ENCODE assay signal across 1 cellular context in genomic region chrX:130174051-130174704, GRCh38.
TF ChIP-seq lines count a peak whose summit lies in the region.

No MANE protein-coding gene starts in this region.

TF ChIP-seq in K562, 482 proteins besides CTCF, POLR2A, EP300 and RAD21 (continued from another document and continues in another):
- TF ChIP-seq, protein P1, sequence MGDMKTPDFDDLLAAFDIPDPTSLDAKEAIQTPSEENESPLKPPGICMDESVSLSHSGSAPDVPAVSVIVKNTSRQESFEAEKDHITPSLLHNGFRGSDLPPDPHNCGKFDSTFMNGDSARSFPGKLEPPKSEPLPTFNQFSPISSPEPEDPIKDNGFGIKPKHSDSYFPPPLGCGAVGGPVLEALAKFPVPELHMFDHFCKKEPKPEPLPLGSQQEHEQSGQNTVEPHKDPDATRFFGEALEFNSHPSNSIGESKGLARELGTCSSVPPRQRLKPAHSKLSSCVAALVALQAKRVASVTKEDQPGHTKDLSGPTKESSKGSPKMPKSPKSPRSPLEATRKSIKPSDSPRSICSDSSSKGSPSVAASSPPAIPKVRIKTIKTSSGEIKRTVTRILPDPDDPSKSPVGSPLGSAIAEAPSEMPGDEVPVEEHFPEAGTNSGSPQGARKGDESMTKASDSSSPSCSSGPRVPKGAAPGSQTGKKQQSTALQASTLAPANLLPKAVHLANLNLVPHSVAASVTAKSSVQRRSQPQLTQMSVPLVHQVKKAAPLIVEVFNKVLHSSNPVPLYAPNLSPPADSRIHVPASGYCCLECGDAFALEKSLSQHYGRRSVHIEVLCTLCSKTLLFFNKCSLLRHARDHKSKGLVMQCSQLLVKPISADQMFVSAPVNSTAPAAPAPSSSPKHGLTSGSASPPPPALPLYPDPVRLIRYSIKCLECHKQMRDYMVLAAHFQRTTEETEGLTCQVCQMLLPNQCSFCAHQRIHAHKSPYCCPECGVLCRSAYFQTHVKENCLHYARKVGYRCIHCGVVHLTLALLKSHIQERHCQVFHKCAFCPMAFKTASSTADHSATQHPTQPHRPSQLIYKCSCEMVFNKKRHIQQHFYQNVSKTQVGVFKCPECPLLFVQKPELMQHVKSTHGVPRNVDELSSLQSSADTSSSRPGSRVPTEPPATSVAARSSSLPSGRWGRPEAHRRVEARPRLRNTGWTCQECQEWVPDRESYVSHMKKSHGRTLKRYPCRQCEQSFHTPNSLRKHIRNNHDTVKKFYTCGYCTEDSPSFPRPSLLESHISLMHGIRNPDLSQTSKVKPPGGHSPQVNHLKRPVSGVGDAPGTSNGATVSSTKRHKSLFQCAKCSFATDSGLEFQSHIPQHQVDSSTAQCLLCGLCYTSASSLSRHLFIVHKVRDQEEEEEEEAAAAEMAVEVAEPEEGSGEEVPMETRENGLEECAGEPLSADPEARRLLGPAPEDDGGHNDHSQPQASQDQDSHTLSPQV (IDR thresholded peaks at IDR 0.05): peak; percentile 89
- TF ChIP-seq GTF2A2 (tag; IDR thresholded peaks at IDR 0.05): 0 out of 2 replicates have a peak, but pooled peaks have one; percentile 46
- TF ChIP-seq HDAC1 (IDR thresholded peaks at IDR 0.05): no peak
- no peak for TF ChIP-seq NR2C1 (IDR thresholded peaks at IDR 0.05)
- 0 out of 2 replicates have a peak, but pooled peaks have one; percentile 42 for TF ChIP-seq NR2C1 (tag; IDR thresholded peaks at IDR 0.05)
- TF ChIP-seq MYNN (IDR thresholded peaks at IDR 0.05): no peak
- no peak for TF ChIP-seq MYNN (CRISPR knock-in tag; IDR thresholded peaks at IDR 0.05)
- 0 out of 2 replicates have a peak, but pooled peaks have one; percentile 20 for TF ChIP-seq PTTG1 (tag; IDR thresholded peaks at IDR 0.05; ENCODE audit: low read depth)
- no peak for TF ChIP-seq DNMT1 (IDR thresholded peaks at IDR 0.05)
- no peak for TF ChIP-seq ATF4 (CRISPR knock-in tag; IDR thresholded peaks at IDR 0.05)
- no peak for TF ChIP-seq ATF7 (IDR thresholded peaks at IDR 0.05)
- TF ChIP-seq PCBP1 (IDR thresholded peaks at IDR 0.05; ENCODE audit: low read depth, low read length, poor library complexity, severe bottlenecking): no peak
- no peak for TF ChIP-seq ELF1 (tag; IDR thresholded peaks at IDR 0.05)
- no peak for TF ChIP-seq ZZZ3 (IDR thresholded peaks at IDR 0.05)
- TF ChIP-seq BMI1 (IDR thresholded peaks at IDR 0.05; ENCODE audit: low read length): no peak
- 0 out of 2 replicates have a peak, but pooled peaks have one; percentile 12 for TF ChIP-seq HDAC2 (IDR thresholded peaks at IDR 0.05)
- no peak for TF ChIP-seq DACH1 (IDR thresholded peaks at IDR 0.05; ENCODE audit: partially characterized antibody)
- no peak for TF ChIP-seq ESRRA (IDR thresholded peaks at IDR 0.05; ENCODE audit: borderline replicate concordance, low read depth)
- TF ChIP-seq HCFC1 (IDR thresholded peaks at IDR 0.05; ENCODE audit: low read depth, low read length): no peak
- no peak for TF ChIP-seq SMARCE1 (IDR thresholded peaks at IDR 0.05)
- TF ChIP-seq IFI16 (CRISPR knock-in tag; IDR thresholded peaks at IDR 0.05): no peak
- no peak for TF ChIP-seq PHF20 (IDR thresholded peaks at IDR 0.05; ENCODE audit: partially characterized antibody)
- TF ChIP-seq CEBPG (CRISPR knock-in tag; IDR thresholded peaks at IDR 0.05): no peak
- TF ChIP-seq CEBPG (tag; conservative IDR thresholded peaks at IDR 0.05 in 1 of 2, IDR thresholded peaks at IDR 0.05 in 1 of 2): no peak
- no peak for TF ChIP-seq ZNF24 (IDR thresholded peaks at IDR 0.05)
- TF ChIP-seq PRMT5 (CRISPR knock-in tag; IDR thresholded peaks at IDR 0.05): no peak
- TF ChIP-seq FOXA3 (CRISPR knock-in tag; conservative IDR thresholded peaks at IDR 0.05 in 1 of 2, IDR thresholded peaks at IDR 0.05 in 1 of 2): no peak
- TF ChIP-seq SMAD4 (CRISPR knock-in tag; conservative IDR thresholded peaks at IDR 0.05): peak; percentile 78
- 0 out of 2 replicates have a peak, but pooled peaks have one; percentile 42 for TF ChIP-seq HDAC8 (tag; IDR thresholded peaks at IDR 0.05)
- TF ChIP-seq NR1H2 (CRISPR knock-in tag; IDR thresholded peaks at IDR 0.05): no peak
- TF ChIP-seq RBBP5 (IDR thresholded peaks at IDR 0.05; ENCODE audit: borderline replicate concordance, insufficient read depth, low read length, poor library complexity, severe bottlenecking): peak; percentile 36
- peak; percentile 40; the same call in 1 of the 2 replicates for TF ChIP-seq RAD51 (IDR thresholded peaks at IDR 0.05; ENCODE audit: borderline replicate concordance, low read depth)
- TF ChIP-seq YBX1 (IDR thresholded peaks at IDR 0.05): no peak
- TF ChIP-seq CXXC5 (CRISPR knock-in tag; IDR thresholded peaks at IDR 0.05): peak; percentile 65; the same call in 1 of the 2 replicates
- TF ChIP-seq, protein P2, sequence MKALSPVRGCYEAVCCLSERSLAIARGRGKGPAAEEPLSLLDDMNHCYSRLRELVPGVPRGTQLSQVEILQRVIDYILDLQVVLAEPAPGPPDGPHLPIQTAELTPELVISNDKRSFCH (CRISPR knock-in tag; IDR thresholded peaks at IDR 0.05): no peak
- TF ChIP-seq, protein P2 (tag; IDR thresholded peaks at IDR 0.05): peak; percentile 62; the same call in 1 of the 2 replicates
- no peak for TF ChIP-seq ZNF512 (tag; IDR thresholded peaks at IDR 0.05)
- TF ChIP-seq NR4A1 (CRISPR knock-in tag; IDR thresholded peaks at IDR 0.05): no peak
- TF ChIP-seq NR4A1 (tag; IDR thresholded peaks at IDR 0.05): peak; percentile 75; the same call in 1 of the 2 replicates
- peak; percentile 83 for TF ChIP-seq BHLHE40 (IDR thresholded peaks at IDR 0.05; ENCODE audit: low read length)
- TF ChIP-seq ZBTB17 (CRISPR knock-in tag; IDR thresholded peaks at IDR 0.05): peak; percentile 56; the same call in 1 of the 2 replicates
- TF ChIP-seq CBFA2T2 (conservative IDR thresholded peaks at IDR 0.05): no peak
- TF ChIP-seq, protein P3, sequence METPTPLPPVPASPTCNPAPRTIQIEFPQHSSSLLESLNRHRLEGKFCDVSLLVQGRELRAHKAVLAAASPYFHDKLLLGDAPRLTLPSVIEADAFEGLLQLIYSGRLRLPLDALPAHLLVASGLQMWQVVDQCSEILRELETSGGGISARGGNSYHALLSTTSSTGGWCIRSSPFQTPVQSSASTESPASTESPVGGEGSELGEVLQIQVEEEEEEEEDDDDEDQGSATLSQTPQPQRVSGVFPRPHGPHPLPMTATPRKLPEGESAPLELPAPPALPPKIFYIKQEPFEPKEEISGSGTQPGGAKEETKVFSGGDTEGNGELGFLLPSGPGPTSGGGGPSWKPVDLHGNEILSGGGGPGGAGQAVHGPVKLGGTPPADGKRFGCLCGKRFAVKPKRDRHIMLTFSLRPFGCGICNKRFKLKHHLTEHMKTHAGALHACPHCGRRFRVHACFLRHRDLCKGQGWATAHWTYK (CRISPR knock-in tag; IDR thresholded peaks at IDR 0.05): peak; percentile 77; the same call in 1 of the 2 replicates
- TF ChIP-seq, protein P4, sequence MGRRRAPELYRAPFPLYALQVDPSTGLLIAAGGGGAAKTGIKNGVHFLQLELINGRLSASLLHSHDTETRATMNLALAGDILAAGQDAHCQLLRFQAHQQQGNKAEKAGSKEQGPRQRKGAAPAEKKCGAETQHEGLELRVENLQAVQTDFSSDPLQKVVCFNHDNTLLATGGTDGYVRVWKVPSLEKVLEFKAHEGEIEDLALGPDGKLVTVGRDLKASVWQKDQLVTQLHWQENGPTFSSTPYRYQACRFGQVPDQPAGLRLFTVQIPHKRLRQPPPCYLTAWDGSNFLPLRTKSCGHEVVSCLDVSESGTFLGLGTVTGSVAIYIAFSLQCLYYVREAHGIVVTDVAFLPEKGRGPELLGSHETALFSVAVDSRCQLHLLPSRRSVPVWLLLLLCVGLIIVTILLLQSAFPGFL (CRISPR knock-in tag; IDR thresholded peaks at IDR 0.05): no peak
- no peak for TF ChIP-seq ZSCAN29 (IDR thresholded peaks at IDR 0.05)
- TF ChIP-seq ZNF124 (CRISPR knock-in tag; IDR thresholded peaks at IDR 0.05): no peak
- TF ChIP-seq SMAD1 (IDR thresholded peaks at IDR 0.05; ENCODE audit: low read depth, low read length, partially characterized antibody): no peak
- TF ChIP-seq MCM5 (IDR thresholded peaks at IDR 0.05; ENCODE audit: low read depth): no peak
- TF ChIP-seq CCAR2 (IDR thresholded peaks at IDR 0.05; ENCODE audit: low read depth, low read length): no peak
- TF ChIP-seq ZNF175 (CRISPR knock-in tag; IDR thresholded peaks at IDR 0.05; ENCODE audit: low read depth): peak; percentile 70; the same call in 1 of the 2 replicates
- peak in 1 of 3 experiments; percentile 34 for TF ChIP-seq YY1 (IDR thresholded peaks at IDR 0.05; ENCODE audit: borderline replicate concordance in 1 of 3, control insufficient read depth in 1 of 3, extremely low read depth in 1 of 3, insufficient read depth in 3 of 3, insufficient read length in 1 of 3, insufficient replicate concordance in 2 of 3, low read depth in 1 of 3, low read length in 2 of 3)
- TF ChIP-seq RFX1 (IDR thresholded peaks at IDR 0.05): no peak
- TF ChIP-seq KLF10 (CRISPR knock-in tag; IDR thresholded peaks at IDR 0.05): no peak
- TF ChIP-seq, protein P5, sequence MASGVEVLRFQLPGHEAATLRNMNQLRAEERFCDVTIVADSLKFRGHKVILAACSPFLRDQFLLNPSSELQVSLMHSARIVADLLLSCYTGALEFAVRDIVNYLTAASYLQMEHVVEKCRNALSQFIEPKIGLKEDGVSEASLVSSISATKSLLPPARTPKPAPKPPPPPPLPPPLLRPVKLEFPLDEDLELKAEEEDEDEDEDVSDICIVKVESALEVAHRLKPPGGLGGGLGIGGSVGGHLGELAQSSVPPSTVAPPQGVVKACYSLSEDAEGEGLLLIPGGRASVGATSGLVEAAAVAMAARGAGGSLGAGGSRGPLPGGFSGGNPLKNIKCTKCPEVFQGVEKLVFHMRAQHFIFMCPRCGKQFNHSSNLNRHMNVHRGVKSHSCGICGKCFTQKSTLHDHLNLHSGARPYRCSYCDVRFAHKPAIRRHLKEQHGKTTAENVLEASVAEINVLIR (CRISPR knock-in tag; IDR thresholded peaks at IDR 0.05): no peak
- TF ChIP-seq, protein P6, sequence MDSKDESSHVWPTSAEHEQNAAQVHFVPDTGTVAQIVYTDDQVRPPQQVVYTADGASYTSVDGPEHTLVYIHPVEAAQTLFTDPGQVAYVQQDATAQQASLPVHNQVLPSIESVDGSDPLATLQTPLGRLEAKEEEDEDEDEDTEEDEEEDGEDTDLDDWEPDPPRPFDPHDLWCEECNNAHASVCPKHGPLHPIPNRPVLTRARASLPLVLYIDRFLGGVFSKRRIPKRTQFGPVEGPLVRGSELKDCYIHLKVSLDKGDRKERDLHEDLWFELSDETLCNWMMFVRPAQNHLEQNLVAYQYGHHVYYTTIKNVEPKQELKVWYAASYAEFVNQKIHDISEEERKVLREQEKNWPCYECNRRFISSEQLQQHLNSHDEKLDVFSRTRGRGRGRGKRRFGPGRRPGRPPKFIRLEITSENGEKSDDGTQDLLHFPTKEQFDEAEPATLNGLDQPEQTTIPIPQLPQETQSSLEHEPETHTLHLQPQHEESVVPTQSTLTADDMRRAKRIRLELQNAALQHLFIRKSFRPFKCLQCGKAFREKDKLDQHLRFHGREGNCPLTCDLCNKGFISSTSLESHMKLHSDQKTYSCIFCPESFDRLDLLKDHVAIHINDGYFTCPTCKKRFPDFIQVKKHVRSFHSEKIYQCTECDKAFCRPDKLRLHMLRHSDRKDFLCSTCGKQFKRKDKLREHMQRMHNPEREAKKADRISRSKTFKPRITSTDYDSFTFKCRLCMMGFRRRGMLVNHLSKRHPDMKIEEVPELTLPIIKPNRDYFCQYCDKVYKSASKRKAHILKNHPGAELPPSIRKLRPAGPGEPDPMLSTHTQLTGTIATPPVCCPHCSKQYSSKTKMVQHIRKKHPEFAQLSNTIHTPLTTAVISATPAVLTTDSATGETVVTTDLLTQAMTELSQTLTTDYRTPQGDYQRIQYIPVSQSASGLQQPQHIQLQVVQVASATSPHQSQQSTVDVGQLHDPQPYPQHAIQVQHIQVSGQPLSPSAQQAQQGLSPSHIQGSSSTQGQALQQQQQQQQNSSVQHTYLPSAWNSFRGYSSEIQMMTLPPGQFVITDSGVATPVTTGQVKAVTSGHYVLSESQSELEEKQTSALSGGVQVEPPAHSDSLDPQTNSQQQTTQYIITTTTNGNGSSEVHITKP (IDR thresholded peaks at IDR 0.05; ENCODE audit: partially characterized antibody): no peak
- TF ChIP-seq GATA2 (CRISPR knock-in tag; IDR thresholded peaks at IDR 0.05): no peak
- TF ChIP-seq, protein P7, sequence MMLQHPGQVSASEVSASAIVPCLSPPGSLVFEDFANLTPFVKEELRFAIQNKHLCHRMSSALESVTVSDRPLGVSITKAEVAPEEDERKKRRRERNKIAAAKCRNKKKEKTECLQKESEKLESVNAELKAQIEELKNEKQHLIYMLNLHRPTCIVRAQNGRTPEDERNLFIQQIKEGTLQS (IDR thresholded peaks at IDR 0.05): 0 out of 2 replicates have a peak, but pooled peaks have one; percentile 17
- TF ChIP-seq, protein P7 (CRISPR knock-in tag; conservative IDR thresholded peaks at IDR 0.05): no peak
- TF ChIP-seq GABPA (tag; conservative IDR thresholded peaks at IDR 0.05; ENCODE audit: low read depth): no peak; the same call in 1 of the 2 replicates
- peak; percentile 41; the same call in 1 of the 2 replicates for TF ChIP-seq JUND (IDR thresholded peaks at IDR 0.05; ENCODE audit: borderline replicate concordance, low read depth, low read length)
- TF ChIP-seq JUND (tag; IDR thresholded peaks at IDR 0.05; ENCODE audit: borderline replicate concordance, low read depth, low read length): no peak; the same call in 2 of the 3 replicates
